Comparison of ENCODE assay signal across 25 cellular contexts in the genomic region with DNA sequence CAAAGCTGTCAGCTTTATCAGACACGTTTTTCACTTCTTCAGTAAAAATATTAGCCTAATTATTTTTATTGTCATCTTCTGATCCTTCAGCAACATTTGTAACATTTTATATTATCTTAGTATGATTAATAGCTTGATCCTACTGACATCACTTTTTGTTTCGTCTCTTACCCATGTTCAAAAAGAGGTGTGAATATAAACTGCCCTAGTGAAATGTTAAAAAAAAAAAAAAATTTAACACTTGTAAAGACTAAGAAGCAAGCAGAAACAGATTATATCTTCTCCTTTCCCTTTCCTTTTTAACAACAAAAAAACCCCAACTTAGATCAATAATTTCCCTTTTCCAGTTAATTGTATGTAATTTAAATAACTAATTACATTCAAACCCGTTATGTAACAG. TPM values are rescaled to one million over a fixed set of nuclear protein-coding genes. Genes with fewer than 3 reads are reported as not detected.
"Had no signal": no experiment of that assay in that cellular context is flagged by ENCODE, and none has a peak within 500 bp of the region (broad histone marks: within the 10 kb centered on the region; RNA-seq: fewer than 3 reads in every experiment).

No MANE protein-coding gene starts in this region.

- H3K27ac ChIP-seq: HL-60, KMS-11, SJSA1, SK-N-MC had no signal

- DNase-seq: Kasumi-1, MM.1S, NCI-H1092 treated with DMSO at 0.1 percent for 48 hours, NCI-H1436, NCI-H187, NCI-H2029, NCI-H2081 treated with DMSO at 0.1 percent for 48 hours, NCI-H2171, NCI-H226, NCI-H446, NCI-H510A, NCI-H524 treated with DMSO at 0.1 percent for 48 hours, NCI-H69, NCI-H774, Right ventricle myocardium superior, RPMI8226, SIG-M5 had no signal

- H3K27me3 ChIP-seq: SJSA1 had no signal

- H3K4me3 ChIP-seq: K562, SJSA1, SK-N-MC had no signal

- ATAC-seq: K562 had no signal

- FAIRE-seq: HTR-8/SVneo, K562 had no signal

- H3K36me3 Mint-ChIP-seq: IgD-negative memory B cell had no signal

- H3K4me1 Mint-ChIP-seq: IgD-negative memory B cell had no signal

- H3K4me3 Mint-ChIP-seq: IgD-negative memory B cell had no signal

- H3K27me3 Mint-ChIP-seq: IgD-negative memory B cell had no signal

- H3K9me3 ChIP-seq: SJSA1 had no signal

- H3K4me1 ChIP-seq: SJSA1 had no signal

- H3K36me3 ChIP-seq: SJSA1 had no signal

- H3K4me2 ChIP-seq: KMS-11 had no signal

- H3K9me3 Mint-ChIP-seq: IgD-negative memory B cell had no signal

RNA-seq across cellular contexts. Expression of a gene that starts 36.2 kb away (rescaled TPM):
- total RNA-seq: K562, M059J, Right ventricle myocardium superior had no signal
